In the genomic region with DNA sequence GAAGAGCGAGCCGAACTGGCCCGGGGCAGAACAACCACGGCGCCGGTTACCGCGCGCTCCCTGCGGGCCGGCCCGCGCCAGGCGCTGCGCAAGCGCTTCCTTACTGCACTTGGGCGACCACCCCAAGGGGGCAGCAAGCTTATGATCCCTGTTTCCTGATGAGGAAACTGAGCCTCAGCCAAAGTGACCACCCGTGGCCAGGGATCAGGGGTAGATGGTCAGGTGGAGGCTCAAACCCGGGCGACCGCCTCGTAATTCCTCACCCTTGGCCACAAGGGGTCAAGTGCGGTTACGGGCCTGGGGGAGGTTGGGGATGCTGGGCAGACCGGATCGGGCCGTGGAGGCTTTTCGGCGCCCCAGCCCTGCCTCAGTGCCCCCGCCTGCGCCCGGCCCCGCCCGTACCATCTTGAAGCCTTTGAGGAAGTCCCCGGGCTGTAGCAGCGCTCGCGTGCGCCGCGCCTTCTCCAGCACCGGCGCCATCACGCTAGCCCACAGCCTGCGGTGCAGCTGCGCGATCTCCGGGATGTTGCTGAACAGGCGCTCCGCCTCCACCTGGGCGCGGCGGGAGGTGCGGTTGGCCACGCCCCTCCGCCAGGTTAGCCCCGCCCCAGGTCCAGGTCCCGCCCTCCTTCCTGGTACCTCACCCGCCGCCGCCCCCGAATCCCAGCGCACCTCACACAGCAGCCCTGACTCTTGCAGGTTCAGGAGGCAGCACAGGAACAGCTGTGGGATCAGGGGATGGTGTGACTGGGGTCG, we compare ENCODE assay signal across 16 cellular contexts. TPM values are rescaled to one million over a fixed set of nuclear protein-coding genes. Genes with fewer than 3 reads are reported as not detected.
DNase-seq lines count a peak whose midpoint lies in the region; TF ChIP-seq lines count a peak whose summit lies in the region.
"Had no signal": no experiment of that assay in that cellular context is flagged by ENCODE, and none has a peak within 500 bp of the region (broad histone marks: within the 10 kb centered on the region; RNA-seq: fewer than 3 reads in every experiment).

No MANE protein-coding gene starts in this region.

- H3K9ac ChIP-seq in iPS-15b (ENCODE audit: low read depth, low read length): no peak overlapping the region

- H3K27ac ChIP-seq in transverse colon: peak overlapping the region; percentile 89 to 93 (median 92)
- H3K27ac ChIP-seq: tibial artery had no signal

- H3K4me1 ChIP-seq in iPS-15b (ENCODE audit: control insufficient read depth, insufficient read depth, low read length) (peaks cover 11% of the 10 kb centered on the region), transverse colon (peaks cover 6 to 36% (median 23%) of the 10 kb centered on the region in 4 donors)
- H3K4me1 ChIP-seq: tibial artery had no signal

- TF ChIP-seq CTCF in transverse colon (IDR thresholded peaks at IDR 0.05): no peak

- in situ Hi-C loops in transverse colon (cut with MboI; ENCODE audit: low pct_ligation_motif_present in 1 of 4, low pct_unique_long_range_greater_than_20kb in 1 of 4, low sequenced_read_pairs in 3 of 4): no loop called here

- peaks cover 50% of the 10 kb centered on the region for H3K36me3 ChIP-seq in iPS-15b (ENCODE audit: control insufficient read depth, insufficient read depth, low read length)
- no peaks in the 10 kb centered on the region for H3K36me3 ChIP-seq in transverse colon

- 20 to 69% methylated on average over 2 to 60 of the region's 64 CpGs for WGBS in transverse colon (ENCODE audit: low coverage in 1 of 2), 2 donors

- H3K27me3 ChIP-seq in iPS-15b (ENCODE audit: control insufficient read depth, insufficient read depth, low read length) (no peaks in the 10 kb centered on the region), transverse colon (peaks cover under 1% of the 10 kb centered on the region)

- TF ChIP-seq POLR2A in transverse colon (IDR thresholded peaks at IDR 0.05): peak; percentile 53

- TF ChIP-seq EP300 in transverse colon (IDR thresholded peaks at IDR 0.05; ENCODE audit: low read depth): no peak

- H3K4me3 ChIP-seq in iPS-15b (ENCODE audit: low read depth, low read length): peak overlapping the region; percentile 67
- peak overlapping the region in 3 of 4 donors; percentile 18 to 30 (median 23) for H3K4me3 ChIP-seq in transverse colon
- H3K4me3 ChIP-seq: lung, tibial artery had no signal

- intact Hi-C loops in transverse colon (cut with DNase I; ENCODE audit: low total_unique reads): no loop called here

- H3K9me3 ChIP-seq in iPS-15b (ENCODE audit: control insufficient read depth, insufficient read depth, low read length): no peaks in the 10 kb centered on the region
- no peaks in the 10 kb centered on the region for H3K9me3 ChIP-seq in transverse colon
- H3K9me3 ChIP-seq: tibial artery had no signal

- DNase-seq in NCI-H2029 (lab: John Stamatoyannopoulos, UW) (peak; percentile 79), NCI-H2029 treated with DMSO at 0.1 percent for 48 hours (lab: John Stamatoyannopoulos, UW) (no peak), transverse colon (peak; percentile 90), NCI-H2227 (lab: John Stamatoyannopoulos, UW; ENCODE audit: unreplicated experiment) (no peak), NAMALWA (ENCODE audit: low spot score) (no peak)
- DNase-seq: activated CD4-positive, alpha-beta T cell treated with anti-CD3 and anti-CD28 coated beads, Interleukin-2, amount 50 U/mL, for 48 hours; activated gamma-delta T cell; CD8-positive, alpha-beta memory T cell; effector CD8-positive, alpha-beta T cell; glutamatergic neuron; NCI-H1436; NCI-H774; tibial artery had no signal

RNA-seq across cellular contexts. Expression of gene TNFRSF25, which starts 5.3 kb away (rescaled TPM):
- 10 to 100 TPM; 38.9 to 55.3 (median 45.0) TPM for total RNA-seq in transverse colon

RNA-seq across cellular contexts. Expression of gene PLEKHG5, which starts 20.2 kb away (rescaled TPM):
- 10 to 100 TPM; 17.9 to 42.7 (median 37.1) TPM for total RNA-seq in transverse colon

RNA-seq across cellular contexts. Expression of gene ESPN, which starts 46.7 kb away (rescaled TPM):
- total RNA-seq in transverse colon: 100 to 1,000 TPM in 3 of 4 donors, 10 to 100 TPM in 1; 40.2 to 368 (median 157) TPM
- total RNA-seq: A172 had no signal

RNA-seq across cellular contexts. Expression of gene HES2, which starts 51.5 kb away (rescaled TPM):
- total RNA-seq in transverse colon: 10 to 100 TPM; 10.5 to 38.8 (median 25.4) TPM

Comparison
In these comparisons a context has a peak if more than half of its experiments do, and no peak if none do; other contexts are left out.
1. DNase-seq: peak in NCI-H2029 (single experiment) and transverse colon (single experiment); none in NCI-H2029 treated with DMSO at 0.1 percent for 48 hours (single experiment), NCI-H2227 (single experiment) and NAMALWA (single experiment).